In the genomic region with DNA sequence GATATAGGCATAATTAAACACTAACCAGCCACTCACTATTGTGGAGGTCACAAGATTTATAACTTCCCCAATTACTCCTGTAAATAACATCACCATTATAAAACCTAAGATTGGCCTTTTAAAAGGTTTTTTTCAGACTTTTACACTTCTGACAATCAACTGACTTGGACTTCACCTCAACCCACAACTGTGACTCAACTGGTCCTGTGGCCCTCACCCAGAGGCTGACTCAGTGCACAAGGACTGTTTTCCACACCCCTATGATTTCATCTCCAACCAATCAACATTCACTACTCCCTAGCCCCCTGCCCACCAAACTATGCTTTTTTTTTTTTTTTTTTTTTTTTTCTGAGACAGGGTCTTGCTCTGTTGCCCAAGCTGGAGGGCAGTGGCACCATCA, we compare ENCODE assay signal across 18 cellular contexts. TPM values are rescaled to one million over a fixed set of nuclear protein-coding genes. Genes with fewer than 3 reads are reported as not detected.
DNase-seq lines count a peak whose midpoint lies in the region; ATAC-seq and TF ChIP-seq lines count a peak whose summit lies in the region.
"Had no signal": no experiment of that assay in that cellular context is flagged by ENCODE, and none has a peak within 500 bp of the region (broad histone marks: within the 10 kb centered on the region; RNA-seq: fewer than 3 reads in every experiment).

No MANE protein-coding gene starts in this region.

- no peaks in the 10 kb centered on the region for H3K9me3 Mint-ChIP-seq in T-helper 2 cell treated with Interferon-gamma antibody and Interleukin-4, amounts not matched to agents 5 μg/mL and 100 μg/mL, for 36 hours
- H3K9me3 Mint-ChIP-seq in activated naive CD8-positive, alpha-beta T cell treated with anti-CD3 and anti-CD28 coated beads, Interleukin-2, amount 50 U/mL, for 24 hours, result no peaks in the 10 kb centered on the region
- H3K9me3 Mint-ChIP-seq: central memory CD8-positive, alpha-beta T cell had no signal

- TF ChIP-seq CTCF in GM13977 (IDR thresholded peaks at IDR 0.05; ENCODE audit: extremely low read depth, insufficient read depth, missing control alignments), result no peak

- no peaks in the 10 kb centered on the region for H3K36me3 Mint-ChIP-seq in T-helper 2 cell treated with Interferon-gamma antibody and Interleukin-4, amounts not matched to agents 5 μg/mL and 100 μg/mL, for 36 hours (ENCODE audit: low read depth)
- no peaks in the 10 kb centered on the region for H3K36me3 Mint-ChIP-seq in activated naive CD8-positive, alpha-beta T cell treated with anti-CD3 and anti-CD28 coated beads, Interleukin-2, amount 50 U/mL, for 24 hours (ENCODE audit: low read depth)

- H3K4me3 Mint-ChIP-seq in T-helper 2 cell treated with Interferon-gamma antibody and Interleukin-4, amounts not matched to agents 5 μg/mL and 100 μg/mL, for 36 hours, result no peak overlapping the region
- no peak overlapping the region for H3K4me3 Mint-ChIP-seq in activated naive CD8-positive, alpha-beta T cell treated with anti-CD3 and anti-CD28 coated beads, Interleukin-2, amount 50 U/mL, for 24 hours
- H3K4me3 Mint-ChIP-seq: activated CD4-positive, alpha-beta T cell treated with anti-CD3 and anti-CD28 coated beads, Interleukin-2, amount 10 ng/mL, durations not matched to agents 7 days and 5 days; central memory CD8-positive, alpha-beta T cell had no signal

- H3K27me3 Mint-ChIP-seq in T-helper 2 cell treated with Interferon-gamma antibody and Interleukin-4, amounts not matched to agents 5 μg/mL and 100 μg/mL, for 36 hours (ENCODE audit: low read depth), result peaks cover 3% of the 10 kb centered on the region
- peaks cover 11% of the 10 kb centered on the region for H3K27me3 Mint-ChIP-seq in activated naive CD8-positive, alpha-beta T cell treated with anti-CD3 and anti-CD28 coated beads, Interleukin-2, amount 50 U/mL, for 24 hours

- in situ Hi-C loops in GM13977 (cut with MboI; ENCODE audit: low pct_unique_long_range_greater_than_20kb, low sequenced_read_pairs, unreplicated experiment), result no loop called here

- no peak overlapping the region for H3K27ac Mint-ChIP-seq in T-helper 2 cell treated with Interferon-gamma antibody and Interleukin-4, amounts not matched to agents 5 μg/mL and 100 μg/mL, for 36 hours
- H3K27ac Mint-ChIP-seq in activated naive CD8-positive, alpha-beta T cell treated with anti-CD3 and anti-CD28 coated beads, Interleukin-2, amount 50 U/mL, for 24 hours, result peak overlapping the region; percentile 43
- H3K27ac Mint-ChIP-seq: activated CD4-positive, alpha-beta T cell treated with anti-CD3 and anti-CD28 coated beads, Interleukin-2, amount 10 ng/mL, durations not matched to agents 7 days and 5 days had no signal

- no peaks in the 10 kb centered on the region for H3K4me1 Mint-ChIP-seq in T-helper 2 cell treated with Interferon-gamma antibody and Interleukin-4, amounts not matched to agents 5 μg/mL and 100 μg/mL, for 36 hours (ENCODE audit: low read depth)
- peaks cover 3% of the 10 kb centered on the region for H3K4me1 Mint-ChIP-seq in activated naive CD8-positive, alpha-beta T cell treated with anti-CD3 and anti-CD28 coated beads, Interleukin-2, amount 50 U/mL, for 24 hours
- H3K4me1 Mint-ChIP-seq: activated CD4-positive, alpha-beta T cell treated with anti-CD3 and anti-CD28 coated beads, Interleukin-2, amount 10 ng/mL, durations not matched to agents 7 days and 5 days; central memory CD8-positive, alpha-beta T cell had no signal

- ATAC-seq in activated naive CD8-positive, alpha-beta T cell treated with anti-CD3 and anti-CD28 coated beads, Interleukin-2, amount 50 U/mL, for 24 hours, result peak; percentile 83
- ATAC-seq in GM18870 (IDR thresholded peaks at IDR 0.05; ENCODE audit: unreplicated experiment), result no peak
- ATAC-seq: left ventricle myocardium superior, upper lobe of right lung had no signal

- peak; percentile 19 for DNase-seq in T-helper 2 cell treated with Interferon-gamma antibody and Interleukin-4, amounts not matched to agents 5 μg/mL and 100 μg/mL, for 36 hours (ENCODE audit: low spot score)
- DNase-seq in T-helper 2 cell (no peak), A172 (ENCODE audit: low spot score) (peak; percentile 50), kidney glomerular epithelial cell (lab: John Stamatoyannopoulos, UW) (peak; percentile 21), GM13977 (ENCODE audit: low spot score) (no peak), Ammon's horn (ENCODE audit: low spot score) (no peak)
- peak; percentile 6 for DNase-seq in activated naive CD8-positive, alpha-beta T cell treated with anti-CD3 and anti-CD28 coated beads, Interleukin-2, amount 50 U/mL, for 24 hours
- DNase-seq: 8988T; activated CD4-positive, alpha-beta T cell treated with anti-CD3 and anti-CD28 coated beads, Interleukin-2, amount 10 ng/mL, durations not matched to agents 7 days and 5 days; EL; glutamatergic neuron; left ventricle myocardium superior; NCI-H1105 treated with DMSO at 0.1 percent for 48 hours; NCI-H510A treated with DMSO at 0.1 percent for 48 hours; nucleus accumbens; upper lobe of right lung had no signal

RNA-seq across cellular contexts. Expression of gene TTR, which starts 11.7 kb away (rescaled TPM):
- not detected in 2 replicates for total RNA-seq in A172 (2014; rRNA removed; shearing (Covaris generic))
- total RNA-seq: activated CD4-positive, alpha-beta T cell treated with anti-CD3 and anti-CD28 coated beads, Interleukin-2, amount 10 ng/mL, durations not matched to agents 7 days and 5 days; left ventricle myocardium superior; upper lobe of right lung had no signal

Comparison
In these comparisons a context has a peak if more than half of its experiments do, and no peak if none do; other contexts are left out.
1. DNase-seq: peak in T-helper 2 cell treated with Interferon-gamma antibody and Interleukin-4, amounts not matched to agents 5 μg/mL and 100 μg/mL, for 36 hours (single experiment), A172 (single experiment), activated naive CD8-positive, alpha-beta T cell treated with anti-CD3 and anti-CD28 coated beads, Interleukin-2, amount 50 U/mL, for 24 hours (single experiment) and kidney glomerular epithelial cell (single experiment); none in T-helper 2 cell (0 of 5), GM13977 (single experiment) and Ammon's horn (single experiment).